Comparison of ENCODE assay signal across 2 cellular contexts in genomic region chr19:11121963-11122362, GRCh38.
TF ChIP-seq lines count a peak whose summit lies in the region.

No MANE protein-coding gene starts in this region.

TF ChIP-seq in K562, 482 proteins besides CTCF, POLR2A, EP300 and RAD21:
- TF ChIP-seq SUPT5H (IDR thresholded peaks at IDR 0.05) (0 out of 2 replicates have a peak, but pooled peaks have one; percentile 36), ZBTB33 (CRISPR knock-in tag; IDR thresholded peaks at IDR 0.05) (peak; percentile 55; the same call in 1 of the 2 replicates), POLR2G (IDR thresholded peaks at IDR 0.05; ENCODE audit: low read depth, low read length) (0 out of 2 replicates have a peak, but pooled peaks have one; percentile 39)

TF ChIP-seq in HepG2, 621 proteins besides CTCF, POLR2A, EP300 and RAD21:
- TF ChIP-seq RBFOX2 (IDR thresholded peaks at IDR 0.05; ENCODE audit: low read depth, low read length) = 0 out of 2 replicates have a peak, but pooled peaks have one; percentile 24
